In genomic region chr2:17658251-17658843, GRCh38 we compare ENCODE assay signal across 10 cellular contexts.
A peak's percentile ranks its signal among the peaks of the same experiment; 100 is the strongest.
DNase-seq lines count a peak whose midpoint lies in the region; ATAC-seq and TF ChIP-seq lines count a peak whose summit lies in the region.
"Had no signal": no experiment of that assay in that cellular context is flagged by ENCODE, and none has a peak within 500 bp of the region (broad histone marks: within the 10 kb centered on the region; RNA-seq: fewer than 3 reads in every experiment).

No MANE protein-coding gene starts in this region.

- H3K9me3 ChIP-seq in transverse colon: no peaks in the 10 kb centered on the region
- H3K9me3 ChIP-seq: neutrophil had no signal

- intact Hi-C loops in transverse colon (cut with DNase I; ENCODE audit: low total_unique reads): loop anchor here (5.0 kb wide), 1 partner anchor 604 kb away; no protein-coding TSS in a partner anchor

- no peak overlapping the region for H3K4me3 ChIP-seq in transverse colon
- H3K4me3 ChIP-seq: cardiac muscle cell had no signal

- H3K27me3 ChIP-seq in transverse colon: no peaks in the 10 kb centered on the region
- H3K27me3 ChIP-seq: cardiac muscle cell, neutrophil had no signal

- DNase-seq in NOMO-1 treated with DMSO at 0.1 percent for 48 hours (lab: John Stamatoyannopoulos, UW; ENCODE audit: unreplicated experiment) (peak; percentile 70), non-pigmented ciliary epithelial cell (ENCODE audit: low read depth) (peak; percentile 49), NCI-H2081 (lab: John Stamatoyannopoulos, UW) (no peak), D341Med (ENCODE audit: low spot score) (no peak), transverse colon (no peak)
- DNase-seq: NCI-H2227 treated with DMSO at 0.1 percent for 48 hours had no signal

- H3K36me3 ChIP-seq in transverse colon: no peaks in the 10 kb centered on the region
- H3K36me3 ChIP-seq: cardiac muscle cell had no signal

- ATAC-seq in GM18909 (IDR thresholded peaks at IDR 0.05; ENCODE audit: poor library complexity, unreplicated experiment): peak; percentile 60
- peak; percentile 93 for ATAC-seq in HG02610 (IDR thresholded peaks at IDR 0.05; ENCODE audit: unreplicated experiment)

- no peaks in the 10 kb centered on the region for H3K4me1 ChIP-seq in transverse colon

- no peak overlapping the region for H3K27ac ChIP-seq in transverse colon
- H3K27ac ChIP-seq: cardiac muscle cell, neutrophil had no signal

- 79 to 83% methylated on average over 2 to 6 of the region's 6 CpGs for WGBS in transverse colon (ENCODE audit: low coverage in 1 of 2), 2 donors

- no peak for TF ChIP-seq EP300 in transverse colon (IDR thresholded peaks at IDR 0.05; ENCODE audit: low read depth)

- TF ChIP-seq CTCF in transverse colon (IDR thresholded peaks at IDR 0.05): no peak

- TF ChIP-seq POLR2A in transverse colon (IDR thresholded peaks at IDR 0.05): no peak

- in situ Hi-C loops in transverse colon (cut with MboI; ENCODE audit: low pct_ligation_motif_present in 1 of 4, low pct_unique_long_range_greater_than_20kb in 1 of 4, low sequenced_read_pairs in 3 of 4): loop anchor here in 2 of 4 donors (25.0 kb wide), 2 partner anchors 196 to 896 kb away; no protein-coding TSS in a partner anchor

Comparison
In these comparisons a context has a peak if more than half of its experiments do, and no peak if none do; other contexts are left out.
1. DNase-seq: peak in NOMO-1 treated with DMSO at 0.1 percent for 48 hours (single experiment) and non-pigmented ciliary epithelial cell (single experiment); none in NCI-H2081 (0 of 2), D341Med (single experiment) and transverse colon (single experiment).